1 cellular context compared by ENCODE assay signal in the genomic region with DNA sequence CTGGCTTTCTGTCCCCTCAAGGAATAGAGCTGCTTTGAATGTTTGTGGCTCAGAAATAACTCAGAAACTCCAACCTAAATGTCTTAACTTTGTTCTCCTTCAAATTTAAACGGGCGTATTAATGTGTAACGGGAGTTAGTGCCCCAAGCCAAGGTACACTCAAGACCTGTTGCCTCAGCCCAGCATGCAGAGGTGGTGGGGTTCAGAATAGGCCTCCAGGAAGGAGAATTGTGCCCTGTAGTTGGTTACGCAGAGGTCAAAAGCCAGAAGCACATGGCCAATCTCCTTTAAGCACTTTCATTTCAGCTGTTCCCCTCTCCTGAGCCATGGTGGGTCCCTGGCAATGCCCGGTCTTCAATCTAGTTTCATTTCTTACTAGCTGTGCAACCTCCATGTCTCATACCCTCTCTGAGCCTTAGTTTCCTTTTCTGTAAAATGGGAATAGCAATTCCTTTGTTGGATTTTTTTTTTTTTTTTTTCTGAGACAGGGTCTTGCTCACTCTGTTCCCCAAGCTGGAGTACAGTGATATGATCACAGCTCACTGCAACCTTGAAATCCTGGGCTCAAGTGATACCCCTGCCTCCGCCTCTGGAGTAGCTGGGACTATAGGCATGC.
TF ChIP-seq lines count a peak whose summit lies in the region.

No MANE protein-coding gene starts in this region.

TF ChIP-seq in K562, 482 proteins besides CTCF, POLR2A, EP300 and RAD21:
- TF ChIP-seq ZBTB7A (IDR thresholded peaks at IDR 0.05; ENCODE audit: borderline replicate concordance, control insufficient read depth, low read depth, low read length) (no peak), RBM25 (IDR thresholded peaks at IDR 0.05; ENCODE audit: low read depth, low read length, severe bottlenecking) (peak; percentile 37), HLTF (IDR thresholded peaks at IDR 0.05) (no peak), CREM (IDR thresholded peaks at IDR 0.05; ENCODE audit: low read depth) (no peak), PPARD (CRISPR knock-in tag; IDR thresholded peaks at IDR 0.05) (no peak), CBFA2T3 (IDR thresholded peaks at IDR 0.05) (0 out of 2 replicates have a peak, but pooled peaks have one; percentile 4), POLR3A (IDR thresholded peaks at IDR 0.05; ENCODE audit: borderline replicate concordance, extremely low read depth, insufficient read depth, insufficient read length) (no peak), KDM1A (IDR thresholded peaks at IDR 0.05) (peak; percentile 31 to 61; a peak in 1 of 4 replicates), BCOR (IDR thresholded peaks at IDR 0.05) (peak; percentile 72), HNRNPUL1 (IDR thresholded peaks at IDR 0.05; ENCODE audit: low read length) (no peak), ZNF76 (CRISPR knock-in tag; IDR thresholded peaks at IDR 0.05; ENCODE audit: borderline replicate concordance) (no peak), ZNF384 (IDR thresholded peaks at IDR 0.05; ENCODE audit: low read depth, low read length) (no peak)
- TF ChIP-seq, protein P1, sequence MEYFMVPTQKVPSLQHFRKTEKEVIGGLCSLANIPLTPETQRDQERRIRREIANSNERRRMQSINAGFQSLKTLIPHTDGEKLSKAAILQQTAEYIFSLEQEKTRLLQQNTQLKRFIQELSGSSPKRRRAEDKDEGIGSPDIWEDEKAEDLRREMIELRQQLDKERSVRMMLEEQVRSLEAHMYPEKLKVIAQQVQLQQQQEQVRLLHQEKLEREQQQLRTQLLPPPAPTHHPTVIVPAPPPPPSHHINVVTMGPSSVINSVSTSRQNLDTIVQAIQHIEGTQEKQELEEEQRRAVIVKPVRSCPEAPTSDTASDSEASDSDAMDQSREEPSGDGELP (CRISPR knock-in tag; IDR thresholded peaks at IDR 0.05; ENCODE audit: borderline replicate concordance), result no peak
